ENCODE assay signal across 21 cellular contexts in the genomic region with DNA sequence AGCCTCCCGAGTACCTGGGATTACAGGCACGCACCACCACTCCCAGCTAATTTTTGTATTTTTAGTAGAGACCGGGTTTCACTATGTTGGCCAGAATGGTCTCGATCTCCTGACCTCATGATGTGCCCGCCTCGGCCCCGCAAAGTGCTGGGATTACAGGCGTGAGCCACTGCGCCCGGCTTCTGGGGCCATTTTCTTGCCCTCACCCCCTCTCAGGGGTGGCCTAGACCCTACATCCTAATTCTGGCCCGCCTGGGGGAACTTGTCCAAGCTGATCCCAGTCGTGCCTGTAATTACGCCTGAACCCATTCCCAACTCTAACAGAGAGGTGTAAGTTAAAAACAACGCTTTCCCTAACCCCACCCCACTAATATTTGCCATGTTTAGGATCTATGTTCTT. TPM values are rescaled to one million over a fixed set of nuclear protein-coding genes. Genes with fewer than 3 reads are reported as not detected.
"Had no signal": no experiment of that assay in that cellular context is flagged by ENCODE, and none has a peak within 500 bp of the region (broad histone marks: within the 10 kb centered on the region; RNA-seq: fewer than 3 reads in every experiment).

No MANE protein-coding gene starts in this region.

RNA-seq across cellular contexts. Expression of gene KLK7, which starts 0.7 kb away (rescaled TPM):
- total RNA-seq: activated B cell treated with CpG ODN at 0.5 μM for 24 hours; activated CD4-positive, alpha-beta memory T cell treated with anti-CD3 and anti-CD28 coated beads for 36 hours; activated CD4-positive, alpha-beta T cell treated with anti-CD3 and anti-CD28 coated beads, Interleukin-2, amount 10 ng/mL, durations not matched to agents 24 days and 14 days; activated CD8-positive, alpha-beta memory T cell treated with anti-CD3 and anti-CD28 coated beads for 36 hours; activated CD8-positive, alpha-beta T cell treated with anti-CD3 and anti-CD28 coated beads for 36 hours; activated naive CD4-positive, alpha-beta T cell treated with anti-CD3 and anti-CD28 coated beads for 36 hours; activated naive CD4-positive, alpha-beta T cell treated with anti-CD3 and anti-CD28 coated beads, Interleukin-2, amount 50 U/mL, for 72 hours; activated naive CD8-positive, alpha-beta T cell treated with anti-CD3 and anti-CD28 coated beads for 36 hours; activated T-cell treated with anti-CD3 and anti-CD28 coated beads, Interleukin-2, amount 50 U/mL, for 4 hours; activated T-cell treated with anti-CD3 and anti-CD28 coated beads, Interleukin-2, amount 50 U/mL, for 72 hours; activated T-helper 1 cell treated with anti-CD3 and anti-CD28 coated beads, Interleukin-12 subunit alpha, Interleukin-12 subunit beta, Interleukin-2, Interleukin-4 antibody, amounts not matched to agents 30 ng/mL and 10 ng/mL and 1 ng/mL, durations not matched to agents 14 hours and 24 hours and 36 hours; activated T-helper 17 cell treated with anti-CD3 and anti-CD28 coated beads, Interleukin-2, amount 50 U/mL, for 72 hours; adrenal gland; aorta; astrocyte; cardiac muscle cell; T-cell; T-helper 1 cell treated with Interleukin-12 subunit alpha and Interleukin-12 subunit beta and Interleukin-4 antibody, amounts not matched to agents 30 ng/mL and 1 ng/mL, for 36 hours; T-helper 17 cell; T-helper 2 cell treated with Interferon-gamma antibody and Interleukin-4, amounts not matched to agents 100 ng/mL and 5 ng/mL, for 36 hours had no signal
- polyA plus RNA-seq: aorta had no signal

RNA-seq across cellular contexts. Expression of gene KLK6, which starts 15.0 kb away (rescaled TPM):
- total RNA-seq: activated B cell treated with CpG ODN at 0.5 μM for 24 hours; activated CD4-positive, alpha-beta memory T cell treated with anti-CD3 and anti-CD28 coated beads for 36 hours; activated CD4-positive, alpha-beta T cell treated with anti-CD3 and anti-CD28 coated beads, Interleukin-2, amount 10 ng/mL, durations not matched to agents 24 days and 14 days; activated CD8-positive, alpha-beta memory T cell treated with anti-CD3 and anti-CD28 coated beads for 36 hours; activated CD8-positive, alpha-beta T cell treated with anti-CD3 and anti-CD28 coated beads for 36 hours; activated naive CD4-positive, alpha-beta T cell treated with anti-CD3 and anti-CD28 coated beads for 36 hours; activated naive CD4-positive, alpha-beta T cell treated with anti-CD3 and anti-CD28 coated beads, Interleukin-2, amount 50 U/mL, for 72 hours; activated naive CD8-positive, alpha-beta T cell treated with anti-CD3 and anti-CD28 coated beads for 36 hours; activated T-cell treated with anti-CD3 and anti-CD28 coated beads, Interleukin-2, amount 50 U/mL, for 4 hours; activated T-cell treated with anti-CD3 and anti-CD28 coated beads, Interleukin-2, amount 50 U/mL, for 72 hours; activated T-helper 1 cell treated with anti-CD3 and anti-CD28 coated beads, Interleukin-12 subunit alpha, Interleukin-12 subunit beta, Interleukin-2, Interleukin-4 antibody, amounts not matched to agents 30 ng/mL and 10 ng/mL and 1 ng/mL, durations not matched to agents 14 hours and 24 hours and 36 hours; activated T-helper 17 cell treated with anti-CD3 and anti-CD28 coated beads, Interleukin-2, amount 50 U/mL, for 72 hours; adrenal gland; aorta; body of pancreas; T-cell; T-helper 1 cell treated with Interleukin-12 subunit alpha and Interleukin-12 subunit beta and Interleukin-4 antibody, amounts not matched to agents 30 ng/mL and 1 ng/mL, for 36 hours; T-helper 17 cell; T-helper 2 cell treated with Interferon-gamma antibody and Interleukin-4, amounts not matched to agents 100 ng/mL and 5 ng/mL, for 36 hours had no signal
- polyA plus RNA-seq: adrenal gland had no signal

RNA-seq across cellular contexts. Expression of gene KLK8, which starts 17.0 kb away (rescaled TPM):
- total RNA-seq: activated B cell treated with CpG ODN at 0.5 μM for 24 hours; activated CD4-positive, alpha-beta memory T cell treated with anti-CD3 and anti-CD28 coated beads for 36 hours; activated CD4-positive, alpha-beta T cell treated with anti-CD3 and anti-CD28 coated beads, Interleukin-2, amount 10 ng/mL, durations not matched to agents 24 days and 14 days; activated CD8-positive, alpha-beta memory T cell treated with anti-CD3 and anti-CD28 coated beads for 36 hours; activated CD8-positive, alpha-beta T cell treated with anti-CD3 and anti-CD28 coated beads for 36 hours; activated naive CD4-positive, alpha-beta T cell treated with anti-CD3 and anti-CD28 coated beads for 36 hours; activated naive CD4-positive, alpha-beta T cell treated with anti-CD3 and anti-CD28 coated beads, Interleukin-2, amount 50 U/mL, for 72 hours; activated naive CD8-positive, alpha-beta T cell treated with anti-CD3 and anti-CD28 coated beads for 36 hours; activated T-cell treated with anti-CD3 and anti-CD28 coated beads, Interleukin-2, amount 50 U/mL, for 4 hours; activated T-cell treated with anti-CD3 and anti-CD28 coated beads, Interleukin-2, amount 50 U/mL, for 72 hours; activated T-helper 1 cell treated with anti-CD3 and anti-CD28 coated beads, Interleukin-12 subunit alpha, Interleukin-12 subunit beta, Interleukin-2, Interleukin-4 antibody, amounts not matched to agents 30 ng/mL and 10 ng/mL and 1 ng/mL, durations not matched to agents 14 hours and 24 hours and 36 hours; activated T-helper 17 cell treated with anti-CD3 and anti-CD28 coated beads, Interleukin-2, amount 50 U/mL, for 72 hours; adrenal gland; aorta; astrocyte; body of pancreas; cardiac muscle cell; T-cell; T-helper 1 cell treated with Interleukin-12 subunit alpha and Interleukin-12 subunit beta and Interleukin-4 antibody, amounts not matched to agents 30 ng/mL and 1 ng/mL, for 36 hours; T-helper 17 cell; T-helper 2 cell treated with Interferon-gamma antibody and Interleukin-4, amounts not matched to agents 100 ng/mL and 5 ng/mL, for 36 hours had no signal
- polyA plus RNA-seq: aorta, cardiac muscle cell had no signal

RNA-seq across cellular contexts. Expression of gene KLK5, which starts 31.6 kb away (rescaled TPM):
- total RNA-seq: activated B cell treated with CpG ODN at 0.5 μM for 24 hours; activated CD4-positive, alpha-beta memory T cell treated with anti-CD3 and anti-CD28 coated beads for 36 hours; activated CD4-positive, alpha-beta T cell treated with anti-CD3 and anti-CD28 coated beads, Interleukin-2, amount 10 ng/mL, durations not matched to agents 24 days and 14 days; activated CD8-positive, alpha-beta memory T cell treated with anti-CD3 and anti-CD28 coated beads for 36 hours; activated CD8-positive, alpha-beta T cell treated with anti-CD3 and anti-CD28 coated beads for 36 hours; activated naive CD4-positive, alpha-beta T cell treated with anti-CD3 and anti-CD28 coated beads for 36 hours; activated naive CD4-positive, alpha-beta T cell treated with anti-CD3 and anti-CD28 coated beads, Interleukin-2, amount 50 U/mL, for 72 hours; activated naive CD8-positive, alpha-beta T cell treated with anti-CD3 and anti-CD28 coated beads for 36 hours; activated T-cell treated with anti-CD3 and anti-CD28 coated beads, Interleukin-2, amount 50 U/mL, for 4 hours; activated T-cell treated with anti-CD3 and anti-CD28 coated beads, Interleukin-2, amount 50 U/mL, for 72 hours; activated T-helper 1 cell treated with anti-CD3 and anti-CD28 coated beads, Interleukin-12 subunit alpha, Interleukin-12 subunit beta, Interleukin-2, Interleukin-4 antibody, amounts not matched to agents 30 ng/mL and 10 ng/mL and 1 ng/mL, durations not matched to agents 14 hours and 24 hours and 36 hours; activated T-helper 17 cell treated with anti-CD3 and anti-CD28 coated beads, Interleukin-2, amount 50 U/mL, for 72 hours; adrenal gland; aorta; astrocyte; body of pancreas; cardiac muscle cell; T-cell; T-helper 1 cell treated with Interleukin-12 subunit alpha and Interleukin-12 subunit beta and Interleukin-4 antibody, amounts not matched to agents 30 ng/mL and 1 ng/mL, for 36 hours; T-helper 17 cell; T-helper 2 cell treated with Interferon-gamma antibody and Interleukin-4, amounts not matched to agents 100 ng/mL and 5 ng/mL, for 36 hours had no signal
- polyA plus RNA-seq: adrenal gland, aorta, cardiac muscle cell had no signal

RNA-seq across cellular contexts. Expression of gene KLK10, which starts 35.1 kb away (rescaled TPM):
- total RNA-seq: activated B cell treated with CpG ODN at 0.5 μM for 24 hours; activated CD4-positive, alpha-beta memory T cell treated with anti-CD3 and anti-CD28 coated beads for 36 hours; activated CD4-positive, alpha-beta T cell treated with anti-CD3 and anti-CD28 coated beads, Interleukin-2, amount 10 ng/mL, durations not matched to agents 24 days and 14 days; activated CD8-positive, alpha-beta memory T cell treated with anti-CD3 and anti-CD28 coated beads for 36 hours; activated CD8-positive, alpha-beta T cell treated with anti-CD3 and anti-CD28 coated beads for 36 hours; activated naive CD4-positive, alpha-beta T cell treated with anti-CD3 and anti-CD28 coated beads for 36 hours; activated naive CD4-positive, alpha-beta T cell treated with anti-CD3 and anti-CD28 coated beads, Interleukin-2, amount 50 U/mL, for 72 hours; activated naive CD8-positive, alpha-beta T cell treated with anti-CD3 and anti-CD28 coated beads for 36 hours; activated T-cell treated with anti-CD3 and anti-CD28 coated beads, Interleukin-2, amount 50 U/mL, for 4 hours; activated T-cell treated with anti-CD3 and anti-CD28 coated beads, Interleukin-2, amount 50 U/mL, for 72 hours; activated T-helper 1 cell treated with anti-CD3 and anti-CD28 coated beads, Interleukin-12 subunit alpha, Interleukin-12 subunit beta, Interleukin-2, Interleukin-4 antibody, amounts not matched to agents 30 ng/mL and 10 ng/mL and 1 ng/mL, durations not matched to agents 14 hours and 24 hours and 36 hours; activated T-helper 17 cell treated with anti-CD3 and anti-CD28 coated beads, Interleukin-2, amount 50 U/mL, for 72 hours; aorta; body of pancreas; T-cell; T-helper 1 cell treated with Interleukin-12 subunit alpha and Interleukin-12 subunit beta and Interleukin-4 antibody, amounts not matched to agents 30 ng/mL and 1 ng/mL, for 36 hours; T-helper 17 cell; T-helper 2 cell treated with Interferon-gamma antibody and Interleukin-4, amounts not matched to agents 100 ng/mL and 5 ng/mL, for 36 hours had no signal
- polyA plus RNA-seq: cardiac muscle cell had no signal
